In the genomic region with DNA sequence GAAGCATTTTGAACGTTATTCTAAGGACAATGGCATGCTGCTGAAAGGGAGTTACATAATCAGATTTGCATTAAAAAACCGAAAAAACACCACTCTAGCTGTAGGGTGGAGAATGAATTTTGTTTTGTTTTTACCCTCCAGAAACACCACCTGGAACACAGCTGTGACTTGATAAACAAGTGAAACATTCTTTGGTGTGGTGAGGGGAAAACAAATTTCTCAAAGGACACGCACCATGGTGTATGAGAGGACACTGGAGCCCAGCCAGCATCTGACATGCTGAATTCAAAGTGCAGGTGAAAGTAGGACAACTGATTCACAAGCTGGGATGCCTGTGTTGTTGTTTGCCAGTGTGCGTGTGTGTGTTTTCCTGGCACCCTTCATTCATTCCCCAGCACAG, we compare ENCODE assay signal across 17 cellular contexts.
DNase-seq lines count a peak whose midpoint lies in the region; ATAC-seq and TF ChIP-seq lines count a peak whose summit lies in the region.
"Had no signal": no experiment of that assay in that cellular context is flagged by ENCODE, and none has a peak within 500 bp of the region (broad histone marks: within the 10 kb centered on the region; RNA-seq: fewer than 3 reads in every experiment).

No MANE protein-coding gene starts in this region.

- no peaks in the 10 kb centered on the region for H3K27me3 Mint-ChIP-seq in endodermal cell (ENCODE audit: insufficient read depth)
- H3K27me3 Mint-ChIP-seq in type B pancreatic cell: no peaks in the 10 kb centered on the region
- H3K27me3 Mint-ChIP-seq: activated CD4-positive, alpha-beta T cell treated with anti-CD3 and anti-CD28 coated beads, Interleukin-2, amount 10 ng/mL, durations not matched to agents 7 days and 5 days; stimulated activated naive CD8-positive, alpha-beta T cell treated with anti-CD3 and anti-CD28 coated beads, Interleukin-15, Interleukin-2, amounts not matched to agents 100 ng/mL and 50 ng/mL, for 24 hours had no signal

- no peaks in the 10 kb centered on the region for H3K27me3 ChIP-seq in endodermal cell (ENCODE audit: control insufficient read depth, insufficient read depth, low read length, poor library complexity, severe bottlenecking)
- H3K27me3 ChIP-seq: ascending aorta, hepatocyte had no signal

- no peaks in the 10 kb centered on the region for H3K4me1 ChIP-seq in endodermal cell (ENCODE audit: control insufficient read depth, insufficient read depth, low read length)

- no peak for TF ChIP-seq CTCF in endodermal cell (conservative IDR thresholded peaks at IDR 0.05)
- TF ChIP-seq CTCF in type B pancreatic cell (conservative IDR thresholded peaks at IDR 0.05): no peak

- no peaks in the 10 kb centered on the region for H3K36me3 ChIP-seq in endodermal cell (ENCODE audit: control insufficient read depth, insufficient read depth, low read length)
- H3K36me3 ChIP-seq: ascending aorta had no signal

- ATAC-seq in GM21717 (IDR thresholded peaks at IDR 0.05; ENCODE audit: unreplicated experiment): peak; percentile 47
- peak; percentile 75 for ATAC-seq in HG03439 (IDR thresholded peaks at IDR 0.05; ENCODE audit: unreplicated experiment)
- ATAC-seq in GM21423 (IDR thresholded peaks at IDR 0.05; ENCODE audit: unreplicated experiment): no peak
- ATAC-seq: right cardiac atrium had no signal

- peaks cover 1% of the 10 kb centered on the region for H3K9me3 ChIP-seq in endodermal cell (ENCODE audit: control insufficient read depth, low read length)
- H3K9me3 ChIP-seq: ascending aorta had no signal

- 73 to 77% methylated on average over 3 to 4 of the region's 4 CpGs for WGBS in endodermal cell (ENCODE audit: insufficient coverage in 1 of 2, insufficient read length in 1 of 2), 2 experiments

- H3K36me3 Mint-ChIP-seq in endodermal cell (ENCODE audit: low read depth) (no peaks in the 10 kb centered on the region), type B pancreatic cell (no peaks in the 10 kb centered on the region)

- peaks cover 1% of the 10 kb centered on the region for H3K9me3 Mint-ChIP-seq in endodermal cell
- peaks cover 5% of the 10 kb centered on the region for H3K9me3 Mint-ChIP-seq in type B pancreatic cell
- H3K9me3 Mint-ChIP-seq: activated CD4-positive, alpha-beta T cell treated with anti-CD3 and anti-CD28 coated beads, Interleukin-2, amount 10 ng/mL, durations not matched to agents 7 days and 5 days; stimulated activated naive CD8-positive, alpha-beta T cell treated with anti-CD3 and anti-CD28 coated beads, Interleukin-15, Interleukin-2, amounts not matched to agents 100 ng/mL and 50 ng/mL, for 24 hours had no signal

- H3K4me3 ChIP-seq in endodermal cell (ENCODE audit: low read length): no peak overlapping the region
- H3K4me3 ChIP-seq: ascending aorta, hepatocyte had no signal

- peaks cover 9% of the 10 kb centered on the region for H3K4me1 Mint-ChIP-seq in endodermal cell
- H3K4me1 Mint-ChIP-seq in type B pancreatic cell (ENCODE audit: unreplicated experiment): peaks cover 32% of the 10 kb centered on the region
- H3K4me1 Mint-ChIP-seq: activated CD4-positive, alpha-beta T cell treated with anti-CD3 and anti-CD28 coated beads, Interleukin-2, amount 10 ng/mL, durations not matched to agents 7 days and 5 days had no signal

- no peak overlapping the region for H3K9ac ChIP-seq in endodermal cell (ENCODE audit: extremely low read depth, low read length, poor library complexity, severe bottlenecking)

- DNase-seq in DMS79 treated with DMSO at 0.1 percent for 48 hours (lab: John Stamatoyannopoulos, UW): peak; percentile 87
- no peak for DNase-seq in endodermal cell
- DNase-seq in activated CD8-positive, alpha-beta memory T cell treated with anti-CD3 and anti-CD28 coated beads, Interleukin-2, amount 50 U/mL, for 4 hours: no peak
- DNase-seq in type B pancreatic cell (ENCODE audit: extremely low spot score, unreplicated experiment): no peak
- DNase-seq in DMS153 treated with DMSO at 0.1 percent for 48 hours (lab: John Stamatoyannopoulos, UW; ENCODE audit: unreplicated experiment): no peak
- DNase-seq: ACHN; activated CD4-positive, alpha-beta T cell treated with anti-CD3 and anti-CD28 coated beads, Interleukin-2, amount 10 ng/mL, durations not matched to agents 7 days and 5 days; HCEC 1CT; NCI-H82 had no signal

- H3K27ac ChIP-seq in endodermal cell (ENCODE audit: low read depth, low read length): no peak overlapping the region
- H3K27ac ChIP-seq: ascending aorta, hepatocyte had no signal

- no peak overlapping the region for H3K4me3 Mint-ChIP-seq in endodermal cell
- H3K4me3 Mint-ChIP-seq in type B pancreatic cell: no peak overlapping the region
- H3K4me3 Mint-ChIP-seq: activated CD4-positive, alpha-beta T cell treated with anti-CD3 and anti-CD28 coated beads, Interleukin-2, amount 10 ng/mL, durations not matched to agents 7 days and 5 days; neural crest cell; stimulated activated naive CD8-positive, alpha-beta T cell treated with anti-CD3 and anti-CD28 coated beads, Interleukin-15, Interleukin-2, amounts not matched to agents 100 ng/mL and 50 ng/mL, for 24 hours had no signal

- H3K27ac Mint-ChIP-seq in endodermal cell (peak overlapping the region; percentile 6), type B pancreatic cell (no peak overlapping the region)
- H3K27ac Mint-ChIP-seq: activated CD4-positive, alpha-beta T cell treated with anti-CD3 and anti-CD28 coated beads, Interleukin-2, amount 10 ng/mL, durations not matched to agents 7 days and 5 days; stimulated activated naive CD8-positive, alpha-beta T cell treated with anti-CD3 and anti-CD28 coated beads, Interleukin-15, Interleukin-2, amounts not matched to agents 100 ng/mL and 50 ng/mL, for 24 hours had no signal
